ENCODE assay signal across 15 cellular contexts in genomic region chr12:39125580-39125979, GRCh38.
DNase-seq lines count a peak whose midpoint lies in the region; ATAC-seq and TF ChIP-seq lines count a peak whose summit lies in the region.
"Had no signal": no experiment of that assay in that cellular context is flagged by ENCODE, and none has a peak within 500 bp of the region (broad histone marks: within the 10 kb centered on the region; RNA-seq: fewer than 3 reads in every experiment).

No MANE protein-coding gene starts in this region.

- ATAC-seq in RWPE2 (ENCODE audit: low read depth) = peak; percentile 44; the same call in 2 of the 3 replicates
- ATAC-seq: K562 had no signal

- peak overlapping the region; percentile 35 for H3K27ac Mint-ChIP-seq in mesothelial cell of epicardium

- H3K4me3 ChIP-seq in RWPE2 (ENCODE audit: severe bottlenecking) (no peak overlapping the region), foreskin fibroblast (ENCODE audit: low read depth in 1 of 2, low read length in 2 of 2) (no peak overlapping the region)
- H3K4me3 ChIP-seq: BLaER1 treated with 17β-estradiol and CSF1 and Interleukin-3, amounts not matched to agents 10 nM and 100 nM; GM23248; K562 had no signal

- H3K36me3 Mint-ChIP-seq in mesothelial cell of epicardium = no peaks in the 10 kb centered on the region

- H3K9me3 ChIP-seq in RWPE2 (ENCODE audit: severe bottlenecking) = no peaks in the 10 kb centered on the region
- H3K9me3 ChIP-seq: BLaER1 treated with 17β-estradiol and CSF1 and Interleukin-3, amounts not matched to agents 10 nM and 100 nM had no signal

- no peak overlapping the region for H3K27ac ChIP-seq in RWPE2 (ENCODE audit: poor library complexity, severe bottlenecking)
- H3K27ac ChIP-seq in epithelial cell of prostate = no peak overlapping the region
- H3K27ac ChIP-seq: BLaER1 treated with 17β-estradiol and CSF1 and Interleukin-3, amounts not matched to agents 10 nM and 100 nM; GM23248 had no signal

- TF ChIP-seq CTCF in RWPE2 (IDR thresholded peaks at IDR 0.05; ENCODE audit: poor library complexity, severe bottlenecking) (no peak), mesothelial cell of epicardium (IDR thresholded peaks at IDR 0.05; ENCODE audit: unreplicated experiment) (no peak), foreskin fibroblast (IDR thresholded peaks at IDR 0.05; ENCODE audit: low read depth, low read length) (no peak)

- no peak overlapping the region for H3K4me3 Mint-ChIP-seq in mesothelial cell of epicardium

- peak; percentile 37 for DNase-seq in A172 (ENCODE audit: low spot score)
- DNase-seq in RWPE2 (ENCODE audit: low spot score) = no peak
- DNase-seq in epithelial cell of prostate (ENCODE audit: low read depth, low spot score) = peak; percentile 6
- no peak for DNase-seq in mesothelial cell of epicardium (ENCODE audit: low spot score in 2 of 2, unreplicated experiment in 2 of 2)
- no peak for DNase-seq in foreskin fibroblast
- DNase-seq in NOMO-1 treated with DMSO at 0.1 percent for 48 hours (lab: John Stamatoyannopoulos, UW; ENCODE audit: unreplicated experiment) = no peak
- DNase-seq in CD1c-positive myeloid dendritic cell (ENCODE audit: extremely low spot score) = no peak
- no peak for DNase-seq in GDM1 (lab: John Stamatoyannopoulos, UW)
- DNase-seq: GM23248, NCI-H1048, NCI-H2081 treated with DMSO at 0.1 percent for 48 hours, NCI-H524, SHP77 had no signal

- H3K4me1 ChIP-seq in RWPE2 (ENCODE audit: insufficient read depth, poor library complexity, severe bottlenecking) = peaks cover 15% of the 10 kb centered on the region
- H3K4me1 ChIP-seq: BLaER1 treated with 17β-estradiol and CSF1 and Interleukin-3, amounts not matched to agents 10 nM and 100 nM had no signal

- no peaks in the 10 kb centered on the region for H3K36me3 ChIP-seq in RWPE2 (ENCODE audit: low read depth)
- H3K36me3 ChIP-seq: BLaER1 treated with 17β-estradiol and CSF1 and Interleukin-3, amounts not matched to agents 10 nM and 100 nM had no signal

- no peaks in the 10 kb centered on the region for H3K27me3 ChIP-seq in RWPE2 (ENCODE audit: insufficient read depth, poor library complexity, severe bottlenecking)
- H3K27me3 ChIP-seq: BLaER1 treated with 17β-estradiol and CSF1 and Interleukin-3, amounts not matched to agents 10 nM and 100 nM had no signal

- H3K4me1 Mint-ChIP-seq in mesothelial cell of epicardium = peaks cover 40% of the 10 kb centered on the region

- H3K27me3 Mint-ChIP-seq in mesothelial cell of epicardium (ENCODE audit: low read depth) = no peaks in the 10 kb centered on the region

- peaks cover 9% of the 10 kb centered on the region for H3K9me3 Mint-ChIP-seq in mesothelial cell of epicardium

Comparison
In these comparisons a context has a peak if more than half of its experiments do, and no peak if none do; other contexts are left out.
1. DNase-seq: peak in A172 (single experiment) and epithelial cell of prostate (single experiment); none in RWPE2 (single experiment), mesothelial cell of epicardium (0 of 2), foreskin fibroblast (0 of 2), NOMO-1 treated with DMSO at 0.1 percent for 48 hours (single experiment), CD1c-positive myeloid dendritic cell (single experiment) and GDM1 (single experiment).